Comparison of ENCODE assay signal across 18 cellular contexts in genomic region chr15:101078669-101079323, GRCh38.
DNase-seq lines count a peak whose midpoint lies in the region; ATAC-seq and TF ChIP-seq lines count a peak whose summit lies in the region.
"Had no signal": no experiment of that assay in that cellular context is flagged by ENCODE, and none has a peak within 500 bp of the region (broad histone marks: within the 10 kb centered on the region; RNA-seq: fewer than 3 reads in every experiment).

No MANE protein-coding gene starts in this region.

- WGBS in HUES64: 84% methylated on average over 16 of the region's 16 CpGs
- WGBS in endodermal cell (ENCODE audit: insufficient coverage in 1 of 2, insufficient read length in 1 of 2), 2 experiments: 82 to 96% methylated on average over 5 to 16 of the region's 16 CpGs

- DNase-seq in endodermal cell (peak; percentile 66), neural crest cell (ENCODE audit: low read depth, low spot score) (no peak), upper lobe of right lung (no peak), NCI-H2227 treated with DMSO at 0.1 percent for 48 hours (lab: John Stamatoyannopoulos, UW) (no peak), NCI-H524 treated with DMSO at 0.1 percent for 48 hours (lab: John Stamatoyannopoulos, UW) (no peak)
- DNase-seq: Calu3; CD8-positive, alpha-beta T cell; EL; IMR-90; NCI-H1436; NCI-H1930; NCI-H446; NCI-H69; SHP77 had no signal

- H3K27me3 Mint-ChIP-seq in endodermal cell (ENCODE audit: insufficient read depth): peaks cover under 1% of the 10 kb centered on the region
- H3K27me3 Mint-ChIP-seq in neural crest cell (ENCODE audit: low read depth): peaks cover 9% of the 10 kb centered on the region

- no peak overlapping the region for H3K27ac Mint-ChIP-seq in endodermal cell
- peak overlapping the region; percentile 19 for H3K27ac Mint-ChIP-seq in neural crest cell (ENCODE audit: unreplicated experiment)
- H3K27ac Mint-ChIP-seq: CD8-positive, alpha-beta T cell had no signal

- no peaks in the 10 kb centered on the region for H3K27me3 ChIP-seq in HUES64 (ENCODE audit: insufficient read depth, low read length)
- H3K27me3 ChIP-seq in endodermal cell (ENCODE audit: control insufficient read depth, insufficient read depth, low read length, poor library complexity, severe bottlenecking): no peaks in the 10 kb centered on the region
- no peaks in the 10 kb centered on the region for H3K27me3 ChIP-seq in upper lobe of right lung

- no peaks in the 10 kb centered on the region for H3K36me3 ChIP-seq in HUES64 (ENCODE audit: insufficient read depth, low read length)
- no peaks in the 10 kb centered on the region for H3K36me3 ChIP-seq in endodermal cell (ENCODE audit: control insufficient read depth, insufficient read depth, low read length)
- no peaks in the 10 kb centered on the region for H3K36me3 ChIP-seq in upper lobe of right lung
- H3K36me3 ChIP-seq: BLaER1 treated with 17β-estradiol and CSF1 and Interleukin-3, amounts not matched to agents 10 nM and 100 nM had no signal

- no peaks in the 10 kb centered on the region for H3K9me3 ChIP-seq in HUES64 (ENCODE audit: insufficient read depth, low read depth, low read length)
- no peaks in the 10 kb centered on the region for H3K9me3 ChIP-seq in endodermal cell (ENCODE audit: control insufficient read depth, low read length)
- no peaks in the 10 kb centered on the region for H3K9me3 ChIP-seq in upper lobe of right lung
- H3K9me3 ChIP-seq: BLaER1 treated with 17β-estradiol and CSF1 and Interleukin-3, amounts not matched to agents 10 nM and 100 nM had no signal

- H3K36me3 Mint-ChIP-seq in endodermal cell (ENCODE audit: low read depth) (peaks cover 2% of the 10 kb centered on the region), neural crest cell (ENCODE audit: low read depth) (no peaks in the 10 kb centered on the region)
- H3K36me3 Mint-ChIP-seq: CD8-positive, alpha-beta T cell had no signal

- H3K4me1 ChIP-seq in HUES64 (ENCODE audit: insufficient read depth, low read length) (peaks cover 23% of the 10 kb centered on the region), endodermal cell (ENCODE audit: control insufficient read depth, insufficient read depth, low read length) (no peaks in the 10 kb centered on the region), upper lobe of right lung (no peaks in the 10 kb centered on the region)
- H3K4me1 ChIP-seq: BLaER1 treated with 17β-estradiol and CSF1 and Interleukin-3, amounts not matched to agents 10 nM and 100 nM had no signal

- H3K9ac ChIP-seq in HUES64 (ENCODE audit: low read depth, low read length) (peak overlapping the region; percentile 63), endodermal cell (ENCODE audit: extremely low read depth, low read length, poor library complexity, severe bottlenecking) (no peak overlapping the region)
- H3K9ac ChIP-seq: BLaER1 treated with 17β-estradiol and CSF1 and Interleukin-3, amounts not matched to agents 10 nM and 100 nM had no signal

- H3K4me3 Mint-ChIP-seq in endodermal cell: no peak overlapping the region
- no peak overlapping the region for H3K4me3 Mint-ChIP-seq in neural crest cell
- H3K4me3 Mint-ChIP-seq: CD8-positive, alpha-beta T cell had no signal

- peaks cover 21% of the 10 kb centered on the region for H3K4me1 Mint-ChIP-seq in endodermal cell
- peaks cover 23% of the 10 kb centered on the region for H3K4me1 Mint-ChIP-seq in neural crest cell

- H3K27ac ChIP-seq in HUES64 (ENCODE audit: low read depth, low read length) (peak overlapping the region; percentile 96), endodermal cell (ENCODE audit: low read depth, low read length) (no peak overlapping the region), upper lobe of right lung (no peak overlapping the region)
- H3K27ac ChIP-seq: BLaER1 treated with 17β-estradiol and CSF1 and Interleukin-3, amounts not matched to agents 10 nM and 100 nM; SK-N-MC had no signal

- intact Hi-C loops in upper lobe of right lung (cut with DNase I): no loop called here

- TF ChIP-seq CTCF in endodermal cell (conservative IDR thresholded peaks at IDR 0.05): no peak
- TF ChIP-seq CTCF in neural crest cell (conservative IDR thresholded peaks at IDR 0.05): no peak
- no peak for TF ChIP-seq CTCF in upper lobe of right lung (IDR thresholded peaks at IDR 0.05)

- ATAC-seq in upper lobe of right lung (peak; percentile 27), HG03025 (IDR thresholded peaks at IDR 0.05; ENCODE audit: low FRiP score, unreplicated experiment) (no peak)
- ATAC-seq: CD8-positive, alpha-beta T cell had no signal

- H3K9me3 Mint-ChIP-seq in endodermal cell (peaks cover 6% of the 10 kb centered on the region), neural crest cell (no peaks in the 10 kb centered on the region)
- H3K9me3 Mint-ChIP-seq: CD8-positive, alpha-beta T cell had no signal

- H3K4me3 ChIP-seq in HUES64 (ENCODE audit: low read length) (no peak overlapping the region), endodermal cell (ENCODE audit: low read length) (no peak overlapping the region), upper lobe of right lung (no peak overlapping the region)
- H3K4me3 ChIP-seq: BLaER1 treated with 17β-estradiol and CSF1 and Interleukin-3, amounts not matched to agents 10 nM and 100 nM; SK-N-MC had no signal
